Comparison of ENCODE assay signal across 8 cellular contexts in the genomic region with DNA sequence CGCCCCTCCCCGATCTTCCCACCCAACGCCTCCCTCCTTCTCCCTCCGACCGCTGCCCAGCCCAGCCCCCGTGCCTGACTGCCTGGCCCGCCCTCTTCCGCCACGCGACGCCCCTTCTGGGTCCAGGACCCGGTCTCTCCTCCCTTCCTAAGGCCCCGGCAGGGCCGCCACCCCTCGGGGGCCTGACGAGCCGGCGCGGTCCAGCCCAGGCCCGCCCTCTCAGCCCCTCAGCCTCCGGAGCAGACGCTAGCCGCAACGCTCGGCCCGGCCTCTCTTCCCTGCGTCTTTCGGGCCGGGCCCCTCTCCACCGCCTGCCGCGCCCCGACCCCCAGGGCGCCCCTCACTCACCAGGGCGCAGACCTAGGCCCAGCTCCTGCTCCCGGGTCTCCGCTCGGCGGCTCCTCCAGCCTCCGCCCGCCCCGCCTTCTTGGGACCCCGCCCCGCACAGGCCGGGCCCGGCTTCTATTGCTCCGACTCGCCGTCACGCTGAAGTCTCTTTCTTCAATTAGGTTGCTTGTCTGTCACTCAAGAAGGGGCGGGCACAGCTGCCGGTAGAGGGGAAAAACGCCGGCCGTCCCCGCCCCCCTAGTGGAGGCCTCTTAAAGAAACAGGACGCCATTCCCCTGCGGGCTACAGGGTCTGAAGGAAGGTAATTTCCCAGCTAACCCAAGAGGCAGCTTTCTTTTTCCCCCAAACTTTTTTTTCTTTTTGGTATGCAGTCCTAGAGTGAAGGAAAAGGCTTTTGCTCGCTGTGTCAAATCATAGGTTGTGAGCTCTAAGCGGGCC. TPM values are rescaled to one million over a fixed set of nuclear protein-coding genes. Genes with fewer than 3 reads are reported as not detected.
DNase-seq lines count a peak whose midpoint lies in the region; ATAC-seq lines count a peak whose summit lies in the region.

A gene with protein sequence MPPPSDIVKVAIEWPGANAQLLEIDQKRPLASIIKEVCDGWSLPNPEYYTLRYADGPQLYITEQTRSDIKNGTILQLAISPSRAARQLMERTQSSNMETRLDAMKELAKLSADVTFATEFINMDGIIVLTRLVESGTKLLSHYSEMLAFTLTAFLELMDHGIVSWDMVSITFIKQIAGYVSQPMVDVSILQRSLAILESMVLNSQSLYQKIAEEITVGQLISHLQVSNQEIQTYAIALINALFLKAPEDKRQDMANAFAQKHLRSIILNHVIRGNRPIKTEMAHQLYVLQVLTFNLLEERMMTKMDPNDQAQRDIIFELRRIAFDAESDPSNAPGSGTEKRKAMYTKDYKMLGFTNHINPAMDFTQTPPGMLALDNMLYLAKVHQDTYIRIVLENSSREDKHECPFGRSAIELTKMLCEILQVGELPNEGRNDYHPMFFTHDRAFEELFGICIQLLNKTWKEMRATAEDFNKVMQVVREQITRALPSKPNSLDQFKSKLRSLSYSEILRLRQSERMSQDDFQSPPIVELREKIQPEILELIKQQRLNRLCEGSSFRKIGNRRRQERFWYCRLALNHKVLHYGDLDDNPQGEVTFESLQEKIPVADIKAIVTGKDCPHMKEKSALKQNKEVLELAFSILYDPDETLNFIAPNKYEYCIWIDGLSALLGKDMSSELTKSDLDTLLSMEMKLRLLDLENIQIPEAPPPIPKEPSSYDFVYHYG (minus strand): TSS at position 416 of the 786 bp plus-strand sequence. CDS start 12,133 bp downstream, outside the sequence.

- H3K27ac ChIP-seq in cingulate gyrus (ENCODE audit: low read depth, low read length): peak within 1 kb of the TSS; percentile 93

- ATAC-seq in HG03442 (IDR thresholded peaks at IDR 0.05; ENCODE audit: unreplicated experiment): peak; percentile 80
- ATAC-seq in left colon: peak; percentile 91

- DNase-seq in Ammon's horn (ENCODE audit: low spot score): peak; percentile 99
- peak; percentile 89 for DNase-seq in GM19238 (ENCODE audit: insufficient read length, low spot score)
- peak; percentile 94 to 95 for DNase-seq in NCI-H524 (lab: John Stamatoyannopoulos, UW)
- peak; percentile 96 to 97 for DNase-seq in activated CD4-positive, alpha-beta T cell treated with anti-CD3 and anti-CD28 coated beads for 4 hours
- DNase-seq in left colon: peak; percentile 98 to 99
- DNase-seq in stimulated activated CD4-positive, alpha-beta T cell treated with anti-CD3 and anti-CD28 coated beads, Interleukin-1b, Interleukin-23, amount 100 ng/mL, for 48 hours: peak; percentile 96

- intact Hi-C loops in left colon (cut with DNase I, micrococcal nuclease): no loop called here

RNA-seq across cellular contexts. Expression of the gene that starts here (rescaled TPM):
- total RNA-seq in left colon: 10 to 100 TPM; 25.3 to 30.2 TPM

Comparison
In these comparisons a context has a peak if more than half of its experiments do, and no peak if none do; other contexts are left out.
1. Peak in every context shown above with its lines: DNase-seq, ATAC-seq and H3K27ac ChIP-seq.